23 cellular contexts compared by ENCODE assay signal in the genomic region with DNA sequence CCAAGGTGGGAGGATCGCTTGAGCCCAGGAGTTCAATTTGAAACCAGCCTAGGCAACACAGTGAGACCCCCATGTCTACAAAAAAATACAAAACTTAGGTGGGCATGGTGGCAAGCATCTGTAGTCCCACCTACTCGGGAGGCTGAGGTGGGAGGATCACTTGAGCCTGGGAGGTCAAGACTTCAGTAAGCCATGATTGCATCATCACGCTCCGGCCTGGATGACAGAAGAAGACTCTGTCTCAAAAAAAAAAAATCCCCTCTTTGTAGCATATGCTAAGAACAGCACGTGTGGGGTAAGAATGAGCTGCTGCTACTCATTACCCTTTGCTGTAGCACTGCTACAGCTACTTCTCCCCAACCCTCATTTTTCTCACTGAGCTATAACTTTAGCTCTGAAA. TPM values are rescaled to one million over a fixed set of nuclear protein-coding genes. Genes with fewer than 3 reads are reported as not detected.
"Had no signal": no experiment of that assay in that cellular context is flagged by ENCODE, and none has a peak within 500 bp of the region (broad histone marks: within the 10 kb centered on the region; RNA-seq: fewer than 3 reads in every experiment).

No MANE protein-coding gene starts in this region.

- H3K27me3 ChIP-seq: colonic mucosa, hepatocyte, neural progenitor cell, ovary, right atrium auricular region, suprapubic skin, thyroid gland, upper lobe of left lung, uterus had no signal

- H3K4me2 ChIP-seq: hepatocyte, neural progenitor cell had no signal

- H3K9ac ChIP-seq: neural progenitor cell had no signal

- DNase-seq: colonic mucosa; dermis blood vessel endothelial cell; foreskin melanocyte; head of caudate nucleus; kidney; left cardiac atrium; left ventricle myocardium inferior; lower lobe of right lung; midbrain; nucleus accumbens; ovary; small intestine; stimulated activated CD4-positive, alpha-beta T cell treated with anti-CD3 and anti-CD28 coated beads, Interleukin-12 subunit alpha, Interleukin-12 subunit beta, amount 100 ng/mL, for 4 hours; stimulated activated naive CD4-positive, alpha-beta T cell; thyroid gland; upper lobe of left lung; uterus had no signal

- H3K9me3 Mint-ChIP-seq: memory B cell; natural killer cell treated with Interleukin-12 subunit alpha and Interleukin-12 subunit beta and Interleukin-15 and Interleukin-18, amount 100 ng/mL, for 72 hours; neural progenitor cell had no signal

- H3K4me1 Mint-ChIP-seq: memory B cell, neural progenitor cell had no signal

- ATAC-seq: left cardiac atrium; lower lobe of right lung; natural killer cell treated with Interleukin-12 subunit alpha and Interleukin-12 subunit beta and Interleukin-15 and Interleukin-18, amount 100 ng/mL, for 72 hours had no signal

- H3K27ac Mint-ChIP-seq: natural killer cell treated with Interleukin-12 subunit alpha and Interleukin-12 subunit beta and Interleukin-15 and Interleukin-18, amount 100 ng/mL, for 72 hours; neural progenitor cell had no signal

- H3K79me2 ChIP-seq: hepatocyte had no signal

- H3K4me1 ChIP-seq: colonic mucosa, left ventricle myocardium inferior, lower lobe of right lung, neural progenitor cell, right atrium auricular region, suprapubic skin, thyroid gland, upper lobe of left lung, uterus had no signal

- H3K4me3 ChIP-seq: colonic mucosa, hepatocyte, left ventricle myocardium inferior, lower lobe of right lung, neural progenitor cell, ovary, right atrium auricular region, suprapubic skin, thyroid gland, upper lobe of left lung, uterus had no signal

- H3K27me3 Mint-ChIP-seq: memory B cell; natural killer cell treated with Interleukin-12 subunit alpha and Interleukin-12 subunit beta and Interleukin-15 and Interleukin-18, amount 100 ng/mL, for 72 hours had no signal

- FAIRE-seq: kidney, small intestine had no signal

- H3K36me3 ChIP-seq: ovary, uterus had no signal

- H3K9me3 ChIP-seq: colonic mucosa, left ventricle myocardium inferior, lower lobe of right lung, ovary, right atrium auricular region, suprapubic skin, thyroid gland, upper lobe of left lung, uterus had no signal

- H2AFZ ChIP-seq: hepatocyte, neural progenitor cell had no signal

- H3K4me3 Mint-ChIP-seq: memory B cell; natural killer cell treated with Interleukin-12 subunit alpha and Interleukin-12 subunit beta and Interleukin-15 and Interleukin-18, amount 100 ng/mL, for 72 hours; neural progenitor cell had no signal

- H3K27ac ChIP-seq: colonic mucosa, hepatocyte, left ventricle myocardium inferior, lower lobe of right lung, neural progenitor cell, ovary, right atrium auricular region, suprapubic skin, thyroid gland, upper lobe of left lung, uterus had no signal

RNA-seq across cellular contexts. Expression of a gene that starts 29.7 kb away (rescaled TPM):
- total RNA-seq: dermis blood vessel endothelial cell had no signal

RNA-seq across cellular contexts. Expression of a gene that starts 31.4 kb away (rescaled TPM):
- total RNA-seq: dermis blood vessel endothelial cell, left ventricle myocardium inferior had no signal
